Comparison of ENCODE assay signal across 15 cellular contexts in the genomic region with DNA sequence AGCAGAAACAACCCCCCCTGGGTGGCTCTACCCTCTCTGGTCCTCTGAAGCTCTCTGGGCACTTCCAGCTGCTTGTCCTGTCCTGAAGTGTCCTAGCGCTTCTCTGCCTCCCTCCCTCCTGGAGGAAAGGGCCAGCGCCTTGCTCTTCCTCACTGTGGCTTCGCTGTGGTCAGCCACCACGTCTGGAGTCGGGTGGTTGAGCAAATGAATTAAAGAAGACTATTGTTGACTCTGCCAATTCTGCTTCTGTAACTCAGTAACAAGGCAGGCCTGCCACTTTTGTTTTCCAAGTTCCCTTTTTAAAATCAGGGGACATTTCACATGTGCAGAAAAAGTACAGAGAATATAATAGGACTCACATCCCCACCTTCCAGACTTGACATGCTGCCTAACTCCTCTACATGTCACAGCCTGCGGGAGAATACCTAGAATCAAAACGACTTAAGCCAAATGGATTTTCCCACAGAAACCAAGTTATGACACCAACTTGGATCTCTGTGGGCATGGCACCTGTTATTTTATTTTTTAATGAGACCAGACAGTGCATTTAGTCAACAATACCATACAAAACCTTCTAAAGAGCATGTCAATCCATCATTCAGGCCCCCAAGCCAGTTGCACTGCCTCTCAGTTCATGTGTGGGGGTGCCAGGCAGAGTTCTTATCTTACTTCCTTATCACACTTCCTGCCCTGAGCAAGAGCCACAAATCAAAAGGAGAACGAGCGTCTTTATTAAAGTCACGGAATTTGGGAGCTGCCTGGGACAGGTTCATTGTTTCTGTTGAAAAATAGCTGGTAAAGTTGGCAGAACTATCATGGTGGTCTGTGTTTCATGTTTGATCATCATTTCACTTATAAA. TPM values are rescaled to one million over a fixed set of nuclear protein-coding genes. Genes with fewer than 3 reads are reported as not detected.
DNase-seq lines count a peak whose midpoint lies in the region; ATAC-seq and TF ChIP-seq lines count a peak whose summit lies in the region.
"Had no signal": no experiment of that assay in that cellular context is flagged by ENCODE, and none has a peak within 500 bp of the region (broad histone marks: within the 10 kb centered on the region; RNA-seq: fewer than 3 reads in every experiment).

No MANE protein-coding gene starts in this region.

- no peaks in the 10 kb centered on the region for H3K4me1 ChIP-seq in gastrocnemius medialis

- intact Hi-C loops in left ventricle myocardium superior (cut with micrococcal nuclease) (no loop called here), gastrocnemius medialis (cut with DNase I; ENCODE audit: low total_unique reads) (no loop called here)

- no peaks in the 10 kb centered on the region for H3K36me3 ChIP-seq in gastrocnemius medialis
- H3K36me3 ChIP-seq: spleen had no signal

- no peak overlapping the region for H3K27ac ChIP-seq in gastrocnemius medialis
- H3K27ac ChIP-seq: RWPE1, spleen had no signal

- no peak overlapping the region for H3K4me3 ChIP-seq in gastrocnemius medialis
- H3K4me3 ChIP-seq: spleen had no signal

- H3K27me3 ChIP-seq in gastrocnemius medialis: peaks cover 6 to 14% (median 8%) of the 10 kb centered on the region in 3 donors

- in situ Hi-C loops in gastrocnemius medialis (cut with MboI; ENCODE audit: low sequenced_read_pairs in 4 of 4): no loop called here

- DNase-seq in KG1 (lab: John Stamatoyannopoulos, UW): peak; percentile 9
- peak; percentile 52 for DNase-seq in SKM-1 (lab: John Stamatoyannopoulos, UW; ENCODE audit: unreplicated experiment)
- DNase-seq in left ventricle myocardium superior: peak; percentile 40
- DNase-seq in gastrocnemius medialis: peak; percentile 17 to 21
- no peak for DNase-seq in activated gamma-delta T cell treated with Interleukin-2 at 50 U/mL for 16 hours
- DNase-seq in NCI-H345 treated with DMSO at 0.1 percent for 48 hours (lab: John Stamatoyannopoulos, UW; ENCODE audit: unreplicated experiment): no peak
- no peak for DNase-seq in NK-92 (lab: John Stamatoyannopoulos, UW; ENCODE audit: unreplicated experiment)
- DNase-seq in DMS79 (lab: John Stamatoyannopoulos, UW): no peak
- DNase-seq: activated T-cell treated with anti-CD3 and anti-CD28 coated beads, Interleukin-2, amount 50 U/mL, for 1 hour; amniotic stem cell; dorsolateral prefrontal cortex; NCI-H1092; NCI-H446 treated with DMSO at 0.1 percent for 48 hours; spleen had no signal

- ATAC-seq in left ventricle myocardium superior (peak; percentile 71), gastrocnemius medialis (peak in 1 of 2 donors; percentile 41)

- no peaks in the 10 kb centered on the region for H3K9me3 ChIP-seq in gastrocnemius medialis
- H3K9me3 ChIP-seq: spleen had no signal

- no peak for TF ChIP-seq POLR2A in gastrocnemius medialis (IDR thresholded peaks at IDR 0.05)

- TF ChIP-seq CTCF in gastrocnemius medialis (IDR thresholded peaks at IDR 0.05 in 4 of 5, conservative IDR thresholded peaks at IDR 0.05 in 1 of 5): no peak

RNA-seq across cellular contexts. Expression of gene FFAR4, which starts 6.8 kb away (rescaled TPM):
- total RNA-seq in left ventricle myocardium superior: 0.07 TPM
- total RNA-seq in gastrocnemius medialis: under 1 TPM in 2 of 4 donors, not detected in 2; 0.10 to 0.17 TPM

RNA-seq across cellular contexts. Expression of gene RBP4, which starts 27.8 kb away (rescaled TPM):
- 4.2 TPM for total RNA-seq in left ventricle myocardium superior
- total RNA-seq in gastrocnemius medialis: 10 to 100 TPM in 1 of 4 donors, 1 to 10 TPM in 3; 3.8 to 16.2 (median 7.7) TPM

RNA-seq across cellular contexts. Expression of gene PDE6C, which starts 39.1 kb away (rescaled TPM):
- total RNA-seq in left ventricle myocardium superior (not detected), gastrocnemius medialis (not detected)
- total RNA-seq: spleen had no signal

Comparison
In these comparisons a context has a peak if more than half of its experiments do, and no peak if none do; other contexts are left out.
1. DNase-seq: peak in KG1 (single experiment), SKM-1 (single experiment), left ventricle myocardium superior (single experiment) and gastrocnemius medialis (2 of 2); none in activated gamma-delta T cell treated with Interleukin-2 at 50 U/mL for 16 hours (single experiment), NCI-H345 treated with DMSO at 0.1 percent for 48 hours (single experiment), NK-92 (single experiment) and DMS79 (single experiment).